ENCODE assay signal across 8 cellular contexts in the genomic region with DNA sequence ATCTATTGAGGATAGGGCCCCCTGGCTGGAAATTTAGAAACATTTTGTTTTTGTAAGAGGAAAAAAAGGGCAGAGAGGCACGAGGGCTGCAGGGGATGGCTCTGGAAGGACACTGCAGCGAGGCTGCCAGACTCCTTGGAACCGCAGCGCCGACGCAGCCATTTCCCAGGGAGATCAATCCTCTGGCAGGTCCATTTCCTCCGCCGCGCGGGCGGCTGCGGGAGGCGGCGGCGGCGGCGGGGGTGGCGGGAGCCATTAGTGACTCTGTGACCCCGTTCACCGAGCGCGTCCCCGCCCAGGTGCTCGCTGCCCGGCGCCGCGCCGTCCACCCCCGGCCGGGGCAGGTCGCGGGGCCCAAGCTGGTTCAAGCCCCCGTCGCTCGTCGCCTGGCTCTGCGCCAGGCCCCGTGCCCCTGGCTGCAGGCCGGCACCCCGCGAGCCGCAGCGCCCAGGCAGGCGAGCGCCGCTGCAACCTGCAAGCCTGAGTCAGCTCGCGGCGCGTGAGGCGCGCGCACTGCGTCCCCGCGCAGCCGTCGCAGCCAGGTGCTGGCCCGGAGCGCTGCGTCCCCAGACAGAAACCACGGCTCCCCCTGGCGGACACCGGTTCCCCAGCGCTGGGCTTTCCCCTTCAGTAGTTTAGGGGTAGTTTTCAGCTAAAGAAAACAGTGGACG.
DNase-seq lines count a peak whose midpoint lies in the region; ATAC-seq and TF ChIP-seq lines count a peak whose summit lies in the region.

No MANE protein-coding gene starts in this region.

- intact Hi-C loops in vagina (cut with DNase I), result loop anchor here (5.0 to 10.0 kb wide), 2 partner anchors 270 to 607 kb away; no protein-coding TSS in a partner anchor

- H3K36me3 ChIP-seq in right atrium auricular region, result no peaks in the 10 kb centered on the region
- H3K36me3 ChIP-seq in vagina, result no peaks in the 10 kb centered on the region

- peak; percentile 91 for TF ChIP-seq CTCF in GM12865 (IDR thresholded peaks at IDR 0.05; ENCODE audit: insufficient read depth, low read depth, low read length, missing control alignments)
- peak; percentile 93 for TF ChIP-seq CTCF in NB4 (IDR thresholded peaks at IDR 0.05; ENCODE audit: low read depth, low read length)
- TF ChIP-seq CTCF in right atrium auricular region (IDR thresholded peaks at IDR 0.05), result peak; percentile 88 to 93
- peak; percentile 80 to 95 (median 92) for TF ChIP-seq CTCF in vagina (IDR thresholded peaks at IDR 0.05)

- peaks cover 0 to 27% of the 10 kb centered on the region in 2 donors for H3K4me1 ChIP-seq in right atrium auricular region
- H3K4me1 ChIP-seq in vagina, result peaks cover 51% of the 10 kb centered on the region

- H3K27ac ChIP-seq in right atrium auricular region (peak overlapping the region; percentile 51), vagina (peak overlapping the region; percentile 89)

- TF ChIP-seq POLR2A in NB4 (IDR thresholded peaks at IDR 0.05; ENCODE audit: extremely low read depth, insufficient read length), result peak; percentile 66
- peak in 1 of 2 donors; percentile 44 for TF ChIP-seq POLR2A in vagina (IDR thresholded peaks at IDR 0.05)

- peak; percentile 94 for DNase-seq in GM12865 (ENCODE audit: low read depth)
- peak; percentile 92 for DNase-seq in NB4 (ENCODE audit: low read depth)
- DNase-seq in T follicular helper cell (ENCODE audit: low read depth), result peak; percentile 89
- peak; percentile 60 for DNase-seq in amniotic epithelial cell (ENCODE audit: low read depth)
- DNase-seq in right atrium auricular region (ENCODE audit: low spot score), result peak; percentile 88
- peak; percentile 22 for DNase-seq in pulmonary artery endothelial cell (ENCODE audit: low read depth, low spot score)
- no peak for DNase-seq in vagina (ENCODE audit: extremely low spot score in 2 of 2)

- H3K27me3 ChIP-seq in right atrium auricular region, result no peaks in the 10 kb centered on the region
- peaks cover 5% of the 10 kb centered on the region for H3K27me3 ChIP-seq in vagina

- ATAC-seq in HG02571 (IDR thresholded peaks at IDR 0.05; ENCODE audit: unreplicated experiment), result peak; percentile 79

- H3K9me3 ChIP-seq in right atrium auricular region (no peaks in the 10 kb centered on the region), vagina (no peaks in the 10 kb centered on the region)

- H3K4me3 ChIP-seq in GM12865 (ENCODE audit: low read depth, low read length) (peak overlapping the region; percentile 44), NB4 (ENCODE audit: low read depth, low read length) (peak overlapping the region; percentile 44), right atrium auricular region (peak overlapping the region; percentile 43 to 63), vagina (peak overlapping the region; percentile 45 to 46)

Comparison
In these comparisons a context has a peak if more than half of its experiments do, and no peak if none do; other contexts are left out.
1. DNase-seq: peak in GM12865 (single experiment), NB4 (single experiment), T follicular helper cell (single experiment), amniotic epithelial cell (single experiment), right atrium auricular region (single experiment) and pulmonary artery endothelial cell (single experiment); none in vagina (0 of 2).
2. Peak in every context shown above with its lines, with median percentiles within 50 percentile points of each other: H3K4me3 ChIP-seq and CTCF ChIP-seq.